In the genomic region with DNA sequence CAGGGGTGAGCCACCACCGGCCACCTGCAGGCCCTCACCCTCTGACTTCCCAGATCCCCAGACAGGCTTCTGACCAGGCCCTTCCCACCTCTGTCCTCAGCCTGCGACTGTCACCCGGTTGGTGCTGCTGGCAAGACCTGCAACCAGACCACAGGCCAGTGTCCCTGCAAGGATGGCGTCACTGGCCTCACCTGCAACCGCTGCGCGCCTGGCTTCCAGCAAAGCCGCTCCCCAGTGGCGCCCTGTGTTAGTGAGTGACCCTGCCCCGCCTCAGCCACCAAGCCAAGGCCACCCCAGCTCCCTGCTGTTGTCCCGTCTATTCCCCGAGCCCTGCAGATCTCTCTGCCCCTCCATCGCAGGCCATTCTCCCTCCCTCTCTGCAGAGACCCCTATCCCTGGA, we compare ENCODE assay signal across 1 cellular context.
TF ChIP-seq lines count a peak whose summit lies in the region.

No MANE protein-coding gene starts in this region.

TF ChIP-seq in A549, 52 proteins besides CTCF, POLR2A, EP300 and RAD21:
- TF ChIP-seq HOXA7 (CRISPR knock-in tag; IDR thresholded peaks at IDR 0.05) (no peak), FOSB (CRISPR knock-in tag; IDR thresholded peaks at IDR 0.05) (no peak), ZC3H11A (IDR thresholded peaks at IDR 0.05) (no peak), POLR2AphosphoS2 (conservative IDR thresholded peaks at IDR 0.05; ENCODE audit: low read length) (no peak), MAZ (IDR thresholded peaks at IDR 0.05; ENCODE audit: borderline replicate concordance, low read depth, low read length) (no peak)
TF ChIP-seq in A549: peak in this region for 0.
